In genomic region chr9:70352802-70353201, GRCh38 we compare ENCODE assay signal across 9 cellular contexts.
DNase-seq lines count a peak whose midpoint lies in the region; ATAC-seq, FAIRE-seq and TF ChIP-seq lines count a peak whose summit lies in the region.
"Had no signal": no experiment of that assay in that cellular context is flagged by ENCODE, and none has a peak within 500 bp of the region (broad histone marks: within the 10 kb centered on the region; RNA-seq: fewer than 3 reads in every experiment).

No MANE protein-coding gene starts in this region.

- H3K9me3 ChIP-seq in endothelial cell of umbilical vein (replicated peaks; ENCODE audit: control insufficient read depth, insufficient read depth, low read length): no peaks in the 10 kb centered on the region
- H3K9me3 ChIP-seq in psoas muscle: no peaks in the 10 kb centered on the region
- H3K9me3 ChIP-seq in smooth muscle cell (replicated peaks; ENCODE audit: low read depth): no peaks in the 10 kb centered on the region

- H3K79me1 ChIP-seq in mesendoderm (ENCODE audit: low read length): no peaks in the 10 kb centered on the region

- peaks cover 5% of the 10 kb centered on the region for H3F3A ChIP-seq in smooth muscle cell (ENCODE audit: low read depth)

- no peaks in the 10 kb centered on the region for H3K9me1 ChIP-seq in endothelial cell of umbilical vein (replicated peaks; ENCODE audit: control insufficient read depth, extremely low read depth, insufficient read depth, low read length)

- H3K27me3 ChIP-seq in endothelial cell of umbilical vein (ENCODE audit: control insufficient read depth in 2 of 2, insufficient read depth in 2 of 2, low read length in 2 of 2) (no peaks in the 10 kb centered on the region), psoas muscle (ENCODE audit: insufficient read depth in 3 of 3, low read length in 2 of 3) (no peaks in the 10 kb centered on the region), smooth muscle cell (ENCODE audit: low read depth) (no peaks in the 10 kb centered on the region), mesendoderm (ENCODE audit: insufficient read depth, low read length, poor library complexity) (no peaks in the 10 kb centered on the region)

- intact Hi-C loops in endothelial cell of umbilical vein (cut with micrococcal nuclease): loop anchor here (1.0 to 2.0 kb wide), 2 partner anchors 60 to 249 kb away; no protein-coding TSS in a partner anchor
- intact Hi-C loops in psoas muscle (cut with DNase I): loop anchor here (1.0 to 5.0 kb wide), 3 partner anchors 132 to 249 kb away; no protein-coding TSS in a partner anchor

- no peak overlapping the region for H2AK5ac ChIP-seq in mesendoderm (ENCODE audit: low read length)

- H3K23ac ChIP-seq in mesendoderm (ENCODE audit: low read length): no peak overlapping the region

- H3K4me2 ChIP-seq in endothelial cell of umbilical vein (ENCODE audit: insufficient read depth, low read length) (no peak overlapping the region), smooth muscle cell (no peak overlapping the region), mesendoderm (ENCODE audit: low read length) (no peak overlapping the region)

- BruUV-seq in endothelial cell of umbilical vein (replicated peaks; lab: Mats Ljungman, UMichigan): TSS peak; percentile 9

- H3K9ac ChIP-seq in endothelial cell of umbilical vein (replicated peaks; ENCODE audit: extremely low read depth, insufficient read depth, low read length) (no peak overlapping the region), smooth muscle cell (ENCODE audit: low read depth) (no peak overlapping the region), mesendoderm (ENCODE audit: low read length) (no peak overlapping the region)

- H3K56ac ChIP-seq in mesendoderm (ENCODE audit: low read length): no peak overlapping the region

- peak in 2 of 4 donors; percentile 48 to 75 for ATAC-seq in psoas muscle

- H3K4me3 ChIP-seq in endothelial cell of umbilical vein (replicated peaks in 1 of 3; ENCODE audit: insufficient read depth in 1 of 3, low read depth in 1 of 3, low read length in 3 of 3): no peak overlapping the region
- no peak overlapping the region for H3K4me3 ChIP-seq in psoas muscle
- no peak overlapping the region for H3K4me3 ChIP-seq in smooth muscle cell
- H3K4me3 ChIP-seq in mesendoderm (ENCODE audit: low read length): no peak overlapping the region
- H3K4me3 ChIP-seq: SK-N-MC had no signal

- CTCF ChIA-PET in endothelial cell of umbilical vein (lab: Charles Lee) (interaction anchor here (0.9 to 3.8 kb wide), 2 partner anchors 53 to 250 kb away, joined by 4 to 30 read pairs; no protein-coding TSS in a partner anchor), HEK293T (lab: Yijun Ruan, JAX) (interaction anchor here (1.2 kb wide), 1 partner anchor 149 kb away, joined by 3 read pairs; no protein-coding TSS in a partner anchor)

- H3K4ac ChIP-seq in mesendoderm (ENCODE audit: low read depth, low read length): no peak overlapping the region

- dilution Hi-C loops in endothelial cell of umbilical vein (cut with MboI; ENCODE audit: extremely low pct_ligation_motif_present, low sequenced_read_pairs): no loop called here

- no peaks in the 10 kb centered on the region for H3K79me2 ChIP-seq in endothelial cell of umbilical vein (ENCODE audit: control insufficient read depth, insufficient read depth, low read length)
- peaks cover 5% of the 10 kb centered on the region for H3K79me2 ChIP-seq in smooth muscle cell (ENCODE audit: low read depth)
- H3K79me2 ChIP-seq in mesendoderm (ENCODE audit: control insufficient read depth, insufficient read depth, low read length): no peaks in the 10 kb centered on the region

- H3K36me3 ChIP-seq in endothelial cell of umbilical vein (ENCODE audit: control insufficient read depth in 2 of 2, extremely low read depth in 1 of 2, insufficient read depth in 2 of 2, low read length in 2 of 2): peaks cover 3 to 8% of the 10 kb centered on the region in 2 experiments
- H3K36me3 ChIP-seq in psoas muscle (ENCODE audit: insufficient read depth in 1 of 2, low read depth in 1 of 2): peaks cover 6 to 38% of the 10 kb centered on the region in 2 donors
- H3K36me3 ChIP-seq in smooth muscle cell (ENCODE audit: low read depth): peaks cover 25% of the 10 kb centered on the region
- H3K36me3 ChIP-seq in mesendoderm (ENCODE audit: control insufficient read depth, insufficient read depth, low read length): no peaks in the 10 kb centered on the region

- H4K5ac ChIP-seq in mesendoderm (ENCODE audit: low read length): no peak overlapping the region

- FAIRE-seq in endothelial cell of umbilical vein (lab: Jason Lieb, UNC): no peak

- H2BK15ac ChIP-seq in mesendoderm (replicated peaks; ENCODE audit: low read depth): no peak overlapping the region

- no peak for TF ChIP-seq POLR2A in endothelial cell of umbilical vein (IDR thresholded peaks at IDR 0.05; ENCODE audit: low read depth, low read length)

- H2BK5ac ChIP-seq in mesendoderm (ENCODE audit: low read length): no peak overlapping the region

- H3K4me1 ChIP-seq in endothelial cell of umbilical vein (ENCODE audit: control insufficient read depth, extremely low read depth, insufficient read depth, low read length) (no peaks in the 10 kb centered on the region), psoas muscle (peaks cover 10% of the 10 kb centered on the region), smooth muscle cell (ENCODE audit: low read depth) (no peaks in the 10 kb centered on the region), mesendoderm (ENCODE audit: control insufficient read depth, low read depth, low read length) (no peaks in the 10 kb centered on the region)

- DNase-seq in GM03348 (ENCODE audit: low spot score) (peak; percentile 30), NCI-H460 (ENCODE audit: extremely low read depth, low read depth) (peak; percentile 4), endothelial cell of umbilical vein (ENCODE audit: low read depth, low spot score) (peak; percentile 6), psoas muscle (no peak), hepatic stellate cell (ENCODE audit: low spot score) (no peak), HEK293T (ENCODE audit: extremely low spot score) (no peak), smooth muscle cell (lab: John Stamatoyannopoulos, UW; ENCODE audit: unreplicated experiment) (no peak), mesendoderm (no peak)

- peak; percentile 8 to 42 for TF ChIP-seq CTCF in endothelial cell of umbilical vein (IDR thresholded peaks at IDR 0.05; ENCODE audit: extremely low read depth in 1 of 2, insufficient read depth in 1 of 2, low read depth in 1 of 2, low read length in 2 of 2)
- TF ChIP-seq CTCF in psoas muscle (IDR thresholded peaks at IDR 0.05): peak; percentile 66
- no peak for TF ChIP-seq CTCF in smooth muscle cell (IDR thresholded peaks at IDR 0.05; ENCODE audit: borderline replicate concordance, insufficient read depth, poor library complexity, severe bottlenecking)

- POLR2A ChIA-PET in endothelial cell of umbilical vein (lab: Charles Lee) (no interaction called here), HEK293T (lab: Yijun Ruan, JAX) (no interaction called here)

- H4K20me1 ChIP-seq in endothelial cell of umbilical vein (replicated peaks; ENCODE audit: control insufficient read depth, extremely low read depth, insufficient read depth, low read length): no peaks in the 10 kb centered on the region
- no peaks in the 10 kb centered on the region for H4K20me1 ChIP-seq in smooth muscle cell (ENCODE audit: low read depth)

- H3K27ac ChIP-seq in endothelial cell of umbilical vein (ENCODE audit: insufficient read depth, low read depth, low read length) (no peak overlapping the region), psoas muscle (no peak overlapping the region), smooth muscle cell (ENCODE audit: low read depth) (no peak overlapping the region), mesendoderm (ENCODE audit: low read depth, low read length) (no peak overlapping the region)
- H3K27ac ChIP-seq: SK-N-MC had no signal

- no peak overlapping the region for H2AFZ ChIP-seq in endothelial cell of umbilical vein (ENCODE audit: low read depth, low read length)
- no peak overlapping the region for H2AFZ ChIP-seq in smooth muscle cell (ENCODE audit: low read depth)

- H4K8ac ChIP-seq in mesendoderm (ENCODE audit: low read depth, low read length): no peak overlapping the region

- no peak overlapping the region for H3K18ac ChIP-seq in mesendoderm (ENCODE audit: low read length)

- no peak overlapping the region for H2BK120ac ChIP-seq in mesendoderm (ENCODE audit: low read depth, low read length)

TF ChIP-seq in endothelial cell of umbilical vein, 7 proteins besides CTCF, POLR2A, EP300 and RAD21:
- TF ChIP-seq JUN (IDR thresholded peaks at IDR 0.05; ENCODE audit: borderline replicate concordance, insufficient read depth, insufficient read length, low read depth) (no peak), MYC (IDR thresholded peaks at IDR 0.05; ENCODE audit: low read depth, low read length) (no peak)
TF ChIP-seq in endothelial cell of umbilical vein: peak in this region for 0.

TF ChIP-seq in HEK293T, 16 proteins besides CTCF, POLR2A, EP300 and RAD21:
- no peak for TF ChIP-seq HDGF (IDR thresholded peaks at IDR 0.05; ENCODE audit: borderline replicate concordance)
- no peak for TF ChIP-seq CTBP1 (IDR thresholded peaks at IDR 0.05; ENCODE audit: borderline replicate concordance)
- no peak for TF ChIP-seq SP1 (IDR thresholded peaks at IDR 0.05)
- no peak for TF ChIP-seq ZNF384 (IDR thresholded peaks at IDR 0.05)
- TF ChIP-seq L3MBTL2 (conservative IDR thresholded peaks at IDR 0.05): no peak
- no peak for TF ChIP-seq FOXM1 (IDR thresholded peaks at IDR 0.05; ENCODE audit: borderline replicate concordance)
- TF ChIP-seq LEF1 (IDR thresholded peaks at IDR 0.05; ENCODE audit: borderline replicate concordance): no peak
- no peak for TF ChIP-seq NFRKB (IDR thresholded peaks at IDR 0.05)
- TF ChIP-seq SUZ12 (IDR thresholded peaks at IDR 0.05): no peak
- no peak for TF ChIP-seq BHLHE40 (IDR thresholded peaks at IDR 0.05; ENCODE audit: borderline replicate concordance)
- no peak for TF ChIP-seq ELF4 (IDR thresholded peaks at IDR 0.05)
- TF ChIP-seq TARDBP (IDR thresholded peaks at IDR 0.05): no peak
- TF ChIP-seq ARNT (IDR thresholded peaks at IDR 0.05): no peak
- TF ChIP-seq FOXK2 (IDR thresholded peaks at IDR 0.05): no peak
- TF ChIP-seq, protein P1, sequence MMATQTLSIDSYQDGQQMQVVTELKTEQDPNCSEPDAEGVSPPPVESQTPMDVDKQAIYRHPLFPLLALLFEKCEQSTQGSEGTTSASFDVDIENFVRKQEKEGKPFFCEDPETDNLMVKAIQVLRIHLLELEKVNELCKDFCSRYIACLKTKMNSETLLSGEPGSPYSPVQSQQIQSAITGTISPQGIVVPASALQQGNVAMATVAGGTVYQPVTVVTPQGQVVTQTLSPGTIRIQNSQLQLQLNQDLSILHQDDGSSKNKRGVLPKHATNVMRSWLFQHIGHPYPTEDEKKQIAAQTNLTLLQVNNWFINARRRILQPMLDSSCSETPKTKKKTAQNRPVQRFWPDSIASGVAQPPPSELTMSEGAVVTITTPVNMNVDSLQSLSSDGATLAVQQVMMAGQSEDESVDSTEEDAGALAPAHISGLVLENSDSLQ (IDR thresholded peaks at IDR 0.05): no peak
- TF ChIP-seq FOXA1 (IDR thresholded peaks at IDR 0.05): no peak

Comparison
In these comparisons a context has a peak if more than half of its experiments do, and no peak if none do; other contexts are left out.
1. DNase-seq: peak in GM03348 (single experiment), NCI-H460 (single experiment) and endothelial cell of umbilical vein (single experiment); none in psoas muscle (0 of 2), hepatic stellate cell (single experiment), HEK293T (single experiment), smooth muscle cell (single experiment) and mesendoderm (single experiment).